Comparison of ENCODE assay signal across 24 cellular contexts in the genomic region with DNA sequence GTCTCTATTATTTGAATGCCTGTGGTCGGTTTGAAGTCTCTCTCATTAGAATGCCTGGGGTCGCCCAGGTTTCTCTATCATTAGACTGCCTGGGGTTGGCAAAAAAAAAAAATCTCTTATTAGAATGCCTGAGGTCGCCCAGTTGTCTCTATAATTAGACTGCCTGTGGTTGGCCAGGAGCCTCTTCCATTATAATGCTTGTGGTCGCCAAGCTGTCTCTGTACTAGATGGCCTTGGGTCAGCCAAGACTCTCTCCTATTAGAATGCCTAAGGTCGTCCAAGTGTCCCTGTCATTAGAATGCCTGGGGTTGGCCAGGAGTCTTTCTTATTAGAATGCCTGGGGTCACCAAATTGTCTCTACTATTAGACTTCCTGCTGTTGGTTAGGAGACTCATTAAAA.
A peak's percentile ranks its signal among the peaks of the same experiment; 100 is the strongest.
DNase-seq lines count a peak whose midpoint lies in the region; ATAC-seq and TF ChIP-seq lines count a peak whose summit lies in the region.
"Had no signal": no experiment of that assay in that cellular context is flagged by ENCODE, and none has a peak within 500 bp of the region (broad histone marks: within the 10 kb centered on the region; RNA-seq: fewer than 3 reads in every experiment).

No MANE protein-coding gene starts in this region.

- H3K79me2 ChIP-seq in MM.1S (ENCODE audit: low read length): no peaks in the 10 kb centered on the region
- no peaks in the 10 kb centered on the region for H3K79me2 ChIP-seq in OCI-LY7 (ENCODE audit: insufficient read depth, low read depth, low read length)

- intact Hi-C loops in Right ventricle myocardium superior (cut with DNase I) (no loop called here), left cardiac atrium (cut with DNase I) (no loop called here), OCI-LY7 (cut with micrococcal nuclease; ENCODE audit: unreplicated experiment) (no loop called here)

- H3K27ac ChIP-seq in MM.1S (ENCODE audit: low read length) (no peak overlapping the region), coronary artery (no peak overlapping the region), OCI-LY7 (ENCODE audit: low read depth, low read length, poor library complexity, severe bottlenecking) (no peak overlapping the region)
- H3K27ac ChIP-seq: A549; BLaER1 treated with 17β-estradiol and CSF1 and Interleukin-3, amounts not matched to agents 10 nM and 100 nM had no signal

- H3K36me3 ChIP-seq in MM.1S (replicated peaks; ENCODE audit: insufficient read depth, low read length) (no peaks in the 10 kb centered on the region), OCI-LY7 (ENCODE audit: insufficient read depth, low read length) (no peaks in the 10 kb centered on the region)
- H3K36me3 ChIP-seq: BE2C; BLaER1 treated with 17β-estradiol and CSF1 and Interleukin-3, amounts not matched to agents 10 nM and 100 nM; HAP-1 had no signal

- no peak overlapping the region for H3K27ac Mint-ChIP-seq in activated naive CD4-positive, alpha-beta T cell treated with anti-CD3 and anti-CD28 coated beads, Interleukin-2, amount 50 U/mL, for 72 hours
- H3K27ac Mint-ChIP-seq: CD14-positive monocyte; CD4-positive, alpha-beta T cell; CD8-positive, alpha-beta memory T cell; HFFc6 had no signal

- H3K36me3 Mint-ChIP-seq in activated naive CD4-positive, alpha-beta T cell treated with anti-CD3 and anti-CD28 coated beads, Interleukin-2, amount 50 U/mL, for 72 hours: peaks cover 18 to 60% of the 10 kb centered on the region in 2 donors
- H3K36me3 Mint-ChIP-seq: CD14-positive monocyte had no signal

- H3K4me2 ChIP-seq in MM.1S (ENCODE audit: low read depth, low read length) (no peak overlapping the region), OCI-LY7 (ENCODE audit: low read length) (no peak overlapping the region)
- H3K4me2 ChIP-seq: A549; BLaER1 treated with 17β-estradiol and CSF1 and Interleukin-3, amounts not matched to agents 10 nM and 100 nM had no signal

- H3K4me3 ChIP-seq in MM.1S (ENCODE audit: low read length) (no peak overlapping the region), coronary artery (no peak overlapping the region), OCI-LY7 (ENCODE audit: low read depth, low read length, poor library complexity, severe bottlenecking) (no peak overlapping the region)
- H3K4me3 ChIP-seq: A549; BLaER1 treated with 17β-estradiol and CSF1 and Interleukin-3, amounts not matched to agents 10 nM and 100 nM; HAP-1 had no signal

- no peak for DNase-seq in Right ventricle myocardium superior
- no peak for DNase-seq in left cardiac atrium
- DNase-seq in MM.1S: peak; percentile 71
- peak; percentile 17 for DNase-seq in coronary artery (ENCODE audit: low spot score)
- peak; percentile 27 for DNase-seq in myocyte (ENCODE audit: low read depth)
- DNase-seq in OCI-LY7 (ENCODE audit: low spot score): no peak
- no peak for DNase-seq in NCI-H748 (lab: John Stamatoyannopoulos, UW; ENCODE audit: unreplicated experiment)
- no peak for DNase-seq in activated naive CD4-positive, alpha-beta T cell treated with anti-CD3 and anti-CD28 coated beads, Interleukin-2, amount 50 U/mL, for 72 hours (ENCODE audit: low spot score in 2 of 2)
- DNase-seq: 8988T; ACHN; AML-193; BE2C; CD4-positive, alpha-beta T cell; CD8-positive, alpha-beta memory T cell; DMS 273 treated with DMSO at 0.1 percent for 48 hours; DMS53; DMS79 treated with DMSO at 0.1 percent for 48 hours; GF-D8; GOT3; HFFc6 had no signal

- H3F3A ChIP-seq in MM.1S (ENCODE audit: insufficient read depth, low read length): no peaks in the 10 kb centered on the region

- H3K9me2 ChIP-seq in MM.1S (replicated peaks; ENCODE audit: insufficient read depth, low read length) (no peaks in the 10 kb centered on the region), OCI-LY7 (ENCODE audit: insufficient read depth, low read length) (no peaks in the 10 kb centered on the region)

- no peak overlapping the region for H3K9ac ChIP-seq in MM.1S (ENCODE audit: low read length)
- H3K9ac ChIP-seq: BLaER1 treated with 17β-estradiol and CSF1 and Interleukin-3, amounts not matched to agents 10 nM and 100 nM had no signal

- ATAC-seq in Right ventricle myocardium superior (ENCODE audit: poor library complexity): peak; percentile 71
- ATAC-seq in left cardiac atrium: no peak
- ATAC-seq in activated naive CD4-positive, alpha-beta T cell treated with anti-CD3 and anti-CD28 coated beads, Interleukin-2, amount 50 U/mL, for 72 hours: no peak
- ATAC-seq: A549 had no signal

- H4K20me1 ChIP-seq in MM.1S (ENCODE audit: insufficient read depth, low read length): no peaks in the 10 kb centered on the region
- no peaks in the 10 kb centered on the region for H4K20me1 ChIP-seq in OCI-LY7 (ENCODE audit: insufficient read depth, low read length)
- H4K20me1 ChIP-seq: BLaER1 treated with 17β-estradiol and CSF1 and Interleukin-3, amounts not matched to agents 10 nM and 100 nM had no signal

- H3K27me3 ChIP-seq in MM.1S (replicated peaks; ENCODE audit: insufficient read depth, low read length): no peaks in the 10 kb centered on the region
- H3K27me3 ChIP-seq: BE2C; BLaER1 treated with 17β-estradiol and CSF1 and Interleukin-3, amounts not matched to agents 10 nM and 100 nM had no signal

- CTCF ChIA-PET in OCI-LY7 (lab: Charles Lee; ENCODE audit: unreplicated experiment): no interaction called here

- no peaks in the 10 kb centered on the region for H3K4me1 ChIP-seq in MM.1S (ENCODE audit: low read length)
- no peaks in the 10 kb centered on the region for H3K4me1 ChIP-seq in OCI-LY7 (ENCODE audit: insufficient read depth, low read length, poor library complexity, severe bottlenecking)
- H3K4me1 ChIP-seq: A549; BE2C; BLaER1 treated with 17β-estradiol and CSF1 and Interleukin-3, amounts not matched to agents 10 nM and 100 nM; HAP-1 had no signal

- peaks cover 44 to 56% of the 10 kb centered on the region in 2 donors for H3K9me3 Mint-ChIP-seq in activated naive CD4-positive, alpha-beta T cell treated with anti-CD3 and anti-CD28 coated beads, Interleukin-2, amount 50 U/mL, for 72 hours

- H2AFZ ChIP-seq in MM.1S (ENCODE audit: low read length) (no peak overlapping the region), OCI-LY7 (ENCODE audit: low read length) (no peak overlapping the region)

- POLR2A ChIA-PET in OCI-LY7 (lab: Charles Lee): no interaction called here

- TF ChIP-seq CTCF in MM.1S (IDR thresholded peaks at IDR 0.05; ENCODE audit: low read length) (no peak), coronary artery (IDR thresholded peaks at IDR 0.05) (no peak), OCI-LY7 (conservative IDR thresholded peaks at IDR 0.05; ENCODE audit: low read length) (no peak)

- no TSS peak for BruUV-seq in OCI-LY7 (replicated peaks; lab: Mats Ljungman, UMichigan)

- H3K9me3 ChIP-seq in MM.1S (replicated peaks; ENCODE audit: insufficient read depth, low read length) (no peaks in the 10 kb centered on the region), OCI-LY7 (ENCODE audit: low read length) (peaks cover 4% of the 10 kb centered on the region; the same call in 1 of the 2 replicates)
- H3K9me3 ChIP-seq: A549, BE2C, HAP-1 had no signal

Comparison
In these comparisons a context has a peak if more than half of its experiments do, and no peak if none do; other contexts are left out.
1. DNase-seq: peak in MM.1S (single experiment), coronary artery (single experiment) and myocyte (single experiment); none in Right ventricle myocardium superior (single experiment), left cardiac atrium (single experiment), OCI-LY7 (single experiment), NCI-H748 (single experiment) and activated naive CD4-positive, alpha-beta T cell treated with anti-CD3 and anti-CD28 coated beads, Interleukin-2, amount 50 U/mL, for 72 hours (0 of 2).